Comparison of ENCODE assay signal across 8 cellular contexts in genomic region chr7:100171840-100172239, GRCh38. TPM values are rescaled to one million over a fixed set of nuclear protein-coding genes. Genes with fewer than 3 reads are reported as not detected.
DNase-seq lines count a peak whose midpoint lies in the region; ATAC-seq and TF ChIP-seq lines count a peak whose summit lies in the region.

No MANE protein-coding gene starts in this region.

- peaks cover 55% of the 10 kb centered on the region for H3K4me1 ChIP-seq in CD8-positive, alpha-beta T cell (ENCODE audit: insufficient read depth, low read length)
- H3K4me1 ChIP-seq in Panc1 (ENCODE audit: control insufficient read depth, insufficient read depth, low read length) = peaks cover 7% of the 10 kb centered on the region
- H3K4me1 ChIP-seq in esophagus muscularis mucosa = peaks cover 16 to 47% (median 39%) of the 10 kb centered on the region in 4 donors
- peaks cover 6% of the 10 kb centered on the region for H3K4me1 ChIP-seq in ovary (ENCODE audit: insufficient read depth)

- peak; percentile 12 for ATAC-seq in CD8-positive, alpha-beta T cell
- ATAC-seq in Panc1 (peak; percentile 14), HG03196 (IDR thresholded peaks at IDR 0.05; ENCODE audit: unreplicated experiment) (no peak)
- ATAC-seq in activated CD4-positive, CD25-positive, alpha-beta regulatory T cell treated with anti-CD3 and anti-CD28 coated beads, Interleukin-2, amount 50 U/mL, for 24 hours = no peak

- intact Hi-C loops in CD8-positive, alpha-beta T cell (cut with DNase I, micrococcal nuclease) = loop anchor here in 1 of 2 experiments (1.0 kb wide), 1 partner anchor 24 kb away; the partner anchor contains the start of gene LAMTOR4
- intact Hi-C loops in Panc1 (cut with micrococcal nuclease; ENCODE audit: unreplicated experiment) = no loop called here
- intact Hi-C loops in esophagus muscularis mucosa (cut with DNase I) = no loop called here
- intact Hi-C loops in ovary (cut with DNase I) = no loop called here

- peak overlapping the region; percentile 83 for H3K27ac Mint-ChIP-seq in CD8-positive, alpha-beta T cell

- H3K36me3 Mint-ChIP-seq in CD8-positive, alpha-beta T cell = no peaks in the 10 kb centered on the region

- DNase-seq in CD8-positive, alpha-beta T cell = peak in 1 of 7 experiments; percentile 29
- no peak for DNase-seq in Panc1 (ENCODE audit: low read depth, low spot score)
- DNase-seq in esophagus muscularis mucosa (ENCODE audit: extremely low spot score) = no peak
- DNase-seq in ovary = no peak
- no peak for DNase-seq in NCI-H82 (lab: John Stamatoyannopoulos, UW)
- DNase-seq in dedifferentiated amniotic fluid mesenchymal stem cell (ENCODE audit: extremely low spot score) = no peak

- H3K9me3 ChIP-seq in CD8-positive, alpha-beta T cell (ENCODE audit: low read length) = no peaks in the 10 kb centered on the region
- H3K9me3 ChIP-seq in Panc1 (ENCODE audit: control insufficient read depth, insufficient read depth, low read depth, low read length) = no peaks in the 10 kb centered on the region
- H3K9me3 ChIP-seq in esophagus muscularis mucosa = no peaks in the 10 kb centered on the region
- no peaks in the 10 kb centered on the region for H3K9me3 ChIP-seq in ovary

- H3K4me1 Mint-ChIP-seq in CD8-positive, alpha-beta T cell (ENCODE audit: low read depth) = peaks cover 66% of the 10 kb centered on the region

- no peak for TF ChIP-seq POLR2A in esophagus muscularis mucosa (IDR thresholded peaks at IDR 0.05; ENCODE audit: low read depth)
- TF ChIP-seq POLR2A in ovary (IDR thresholded peaks at IDR 0.05) = no peak

- in situ Hi-C loops in Panc1 (cut with HindIII; ENCODE audit: low pct_unique_long_range_greater_than_20kb, low sequenced_read_pairs) = no loop called here

- no peaks in the 10 kb centered on the region for H3K27me3 ChIP-seq in CD8-positive, alpha-beta T cell (ENCODE audit: insufficient read depth, low read length)
- H3K27me3 ChIP-seq in Panc1 (ENCODE audit: control insufficient read depth, insufficient read depth, low read length) (no peaks in the 10 kb centered on the region), esophagus muscularis mucosa (peaks cover 0 to 24% (median 7%) of the 10 kb centered on the region in 4 donors), ovary (no peaks in the 10 kb centered on the region)

- POLR2A ChIA-PET in CD8-positive, alpha-beta T cell (lab: Charles Lee) = interaction anchor here (1.2 kb wide), 1 partner anchor 15 kb away, joined by 4 read pairs; no protein-coding TSS in a partner anchor
- POLR2A ChIA-PET in Panc1 (lab: Charles Lee) = no interaction called here

- no TSS peak for BruUV-seq in Panc1 (replicated peaks; lab: Mats Ljungman, UMichigan)

- H3K9me3 Mint-ChIP-seq in CD8-positive, alpha-beta T cell = no peaks in the 10 kb centered on the region

- WGBS in esophagus muscularis mucosa = 62% methylated on average over 9 of the region's 22 CpGs
- WGBS in ovary, 3 donors = 26 to 36% (median 32%) methylated on average over 22 of the region's 22 CpGs

- H3K4me3 ChIP-seq in CD8-positive, alpha-beta T cell (ENCODE audit: low read depth, low read length) = no peak overlapping the region
- H3K4me3 ChIP-seq in Panc1 (ENCODE audit: low read depth in 2 of 2, low read length in 2 of 2) (peak overlapping the region; percentile 36 to 44), esophagus muscularis mucosa (peak overlapping the region; percentile 53 to 64 (median 54)), ovary (peak overlapping the region; percentile 41)

- no peak for TF ChIP-seq CTCF in CD8-positive, alpha-beta T cell (IDR thresholded peaks at IDR 0.05)
- TF ChIP-seq CTCF in Panc1 (IDR thresholded peaks at IDR 0.05) (no peak), esophagus muscularis mucosa (IDR thresholded peaks at IDR 0.05) (no peak), ovary (IDR thresholded peaks at IDR 0.05) (no peak)

- H3K4me3 Mint-ChIP-seq in CD8-positive, alpha-beta T cell = peak overlapping the region; percentile 74

- peaks cover 3% of the 10 kb centered on the region for H3K27me3 Mint-ChIP-seq in CD8-positive, alpha-beta T cell (ENCODE audit: low read depth)

- CTCF ChIA-PET in CD8-positive, alpha-beta T cell (lab: Charles Lee) = interaction anchor here (0.7 to 2.1 kb wide), 4 partner anchors 18 to 42 kb away, joined by 3 to 15 read pairs (median 4); no protein-coding TSS in a partner anchor
- CTCF ChIA-PET in Panc1 (lab: Charles Lee) = interaction anchor here (0.6 kb wide), 1 partner anchor 37 kb away, joined by 7 read pairs; no protein-coding TSS in a partner anchor

- H3K36me3 ChIP-seq in CD8-positive, alpha-beta T cell (ENCODE audit: insufficient read depth, low read length) = no peaks in the 10 kb centered on the region
- H3K36me3 ChIP-seq in Panc1 (ENCODE audit: control insufficient read depth, insufficient read depth, low read length) (no peaks in the 10 kb centered on the region; the same call in 1 of the 2 replicates), esophagus muscularis mucosa (no peaks in the 10 kb centered on the region), ovary (no peaks in the 10 kb centered on the region)

- TF ChIP-seq EP300 in esophagus muscularis mucosa (IDR thresholded peaks at IDR 0.05) (no peak), ovary (IDR thresholded peaks at IDR 0.05) (no peak)

- no peak overlapping the region for H3K27ac ChIP-seq in CD8-positive, alpha-beta T cell (ENCODE audit: low read depth, low read length)
- H3K27ac ChIP-seq in Panc1 (ENCODE audit: low read length) = no peak overlapping the region
- H3K27ac ChIP-seq in esophagus muscularis mucosa (replicated peaks in 1 of 4) = no peak overlapping the region
- no peak overlapping the region for H3K27ac ChIP-seq in ovary

RNA-seq across cellular contexts. Expression of gene GAL3ST4, which starts 3.4 kb away (rescaled TPM):
- 10 to 100 TPM; 10.2 to 11.5 TPM for total RNA-seq in CD8-positive, alpha-beta T cell
- total RNA-seq in Panc1 (2021; ENCODE audit: unreplicated experiment) = 0.98 TPM
- polyA plus RNA-seq in Panc1 (2012; ENCODE audit: insufficient read length) = 1.7 TPM
- 1 to 10 TPM; 1.6 to 7.3 (median 2.8) TPM for total RNA-seq in esophagus muscularis mucosa
- total RNA-seq in ovary = 10 to 100 TPM in 2 of 7 donors, 1 to 10 TPM in 5; 3.1 to 16.3 (median 7.4) TPM
- polyA plus RNA-seq in ovary = 10 to 100 TPM in 1 of 2 donors, 1 to 10 TPM in 1; 4.3 to 10.6 TPM

RNA-seq across cellular contexts. Expression of gene GPC2, which starts 5.3 kb away (rescaled TPM):
- total RNA-seq in CD8-positive, alpha-beta T cell = 10 to 100 TPM; 10.5 to 13.3 TPM
- total RNA-seq in Panc1 (2021; ENCODE audit: unreplicated experiment) = 7.9 TPM
- 6.4 TPM for polyA plus RNA-seq in Panc1 (2012; ENCODE audit: insufficient read length)
- total RNA-seq in esophagus muscularis mucosa = 1 to 10 TPM in 1 of 4 donors, under 1 TPM in 3; 0.33 to 1.0 (median 0.71) TPM
- total RNA-seq in ovary = 1 to 10 TPM; 2.0 to 5.6 (median 3.1) TPM
- polyA plus RNA-seq in ovary = 1 to 10 TPM in 1 of 2 donors, under 1 TPM in 1; 0.25 to 2.9 TPM

RNA-seq across cellular contexts. Expression of gene STAG3, which starts 5.9 kb away (rescaled TPM):
- total RNA-seq in CD8-positive, alpha-beta T cell = 1 to 10 TPM; 6.3 to 6.6 TPM
- total RNA-seq in Panc1 (2021; ENCODE audit: unreplicated experiment) = 1.7 TPM
- polyA plus RNA-seq in Panc1 (2012; ENCODE audit: insufficient read length) = 3.8 TPM
- under 1 TPM in 3 of 4 donors, not detected in 1; 0.13 to 0.92 (median 0.50) TPM for total RNA-seq in esophagus muscularis mucosa
- 1 to 10 TPM in 4 of 7 donors, under 1 TPM in 3; 0.66 to 2.8 (median 1.7) TPM for total RNA-seq in ovary
- polyA plus RNA-seq in ovary = 1 to 10 TPM; 1.9 to 3.2 TPM

RNA-seq across cellular contexts. Expression of gene TRAPPC14, which starts 13.3 kb away (rescaled TPM):
- 10 to 100 TPM; 40.6 to 47.1 TPM for total RNA-seq in CD8-positive, alpha-beta T cell
- 33.2 TPM for total RNA-seq in Panc1 (2021; ENCODE audit: unreplicated experiment)
- polyA plus RNA-seq in Panc1 (2012; ENCODE audit: insufficient read length) = 24.3 TPM
- 1 to 10 TPM; 5.5 to 8.8 (median 6.8) TPM for total RNA-seq in esophagus muscularis mucosa
- 10 to 100 TPM in 5 of 7 donors, 1 to 10 TPM in 2; 6.2 to 27.2 (median 14.8) TPM for total RNA-seq in ovary
- polyA plus RNA-seq in ovary = 1 to 10 TPM; 2.8 to 9.1 TPM

RNA-seq across cellular contexts. Expression of gene LAMTOR4, which starts 23.1 kb away (rescaled TPM):
- total RNA-seq in CD8-positive, alpha-beta T cell = 10 to 100 TPM; 68.4 to 83.1 TPM
- total RNA-seq in Panc1 (2021; ENCODE audit: unreplicated experiment) = 224 TPM
- polyA plus RNA-seq in Panc1 (2012; ENCODE audit: insufficient read length) = 308 TPM
- 100 to 1,000 TPM; 117 to 184 (median 152) TPM for total RNA-seq in esophagus muscularis mucosa
- total RNA-seq in ovary = 100 to 1,000 TPM; 101 to 245 (median 108) TPM
- polyA plus RNA-seq in ovary = 100 to 1,000 TPM in 1 of 2 donors, 10 to 100 TPM in 1; 10.3 to 246 TPM

Comparison
In these comparisons a context has a peak if more than half of its experiments do, and no peak if none do; other contexts are left out.
1. ATAC-seq: peak in CD8-positive, alpha-beta T cell (single experiment) and Panc1 (single experiment); none in activated CD4-positive, CD25-positive, alpha-beta regulatory T cell treated with anti-CD3 and anti-CD28 coated beads, Interleukin-2, amount 50 U/mL, for 24 hours (0 of 2) and HG03196 (single experiment).